Comparison of ENCODE assay signal across 15 cellular contexts in genomic region chr13:29885967-29886366, GRCh38.
"Had no signal": no experiment of that assay in that cellular context is flagged by ENCODE, and none has a peak within 500 bp of the region (broad histone marks: within the 10 kb centered on the region; RNA-seq: fewer than 3 reads in every experiment).

No MANE protein-coding gene starts in this region.

- H3K27ac Mint-ChIP-seq: T-helper 1 cell treated with Interleukin-12 subunit alpha and Interleukin-12 subunit beta and Interleukin-4 antibody, amounts not matched to agents 30 μg/mL and 1 μg/mL, for 36 hours had no signal

- DNase-seq: amniotic stem cell, foreskin melanocyte, glutamatergic neuron, natural killer cell, nucleus accumbens, transverse colon had no signal

- H3K4me1 ChIP-seq: suprapubic skin, vagina had no signal

- H3K9me3 Mint-ChIP-seq: natural killer cell; T-helper 1 cell treated with Interleukin-12 subunit alpha and Interleukin-12 subunit beta and Interleukin-4 antibody, amounts not matched to agents 30 μg/mL and 1 μg/mL, for 36 hours had no signal

- H3K9me3 ChIP-seq: SJSA1, suprapubic skin, transverse colon, vagina had no signal

- H3K36me3 Mint-ChIP-seq: natural killer cell had no signal

- H3K27me3 ChIP-seq: cardiac muscle cell, SJSA1, suprapubic skin, transverse colon, vagina had no signal

- H3K4me3 ChIP-seq: cardiac muscle cell, lung, SJSA1, suprapubic skin, transverse colon, vagina had no signal

- FAIRE-seq: keratinocyte had no signal

- H3K36me3 ChIP-seq: cardiac muscle cell, SJSA1, suprapubic skin, transverse colon, vagina had no signal

- H3K27ac ChIP-seq: cardiac muscle cell, epithelial cell of prostate, SJSA1, suprapubic skin, transverse colon, vagina, VCaP had no signal

- H3K4me3 Mint-ChIP-seq: natural killer cell; T-helper 1 cell treated with Interleukin-12 subunit alpha and Interleukin-12 subunit beta and Interleukin-4 antibody, amounts not matched to agents 30 μg/mL and 1 μg/mL, for 36 hours had no signal
